Comparison of ENCODE assay signal across 9 cellular contexts in genomic region chr2:43136862-43137261, GRCh38.
DNase-seq lines count a peak whose midpoint lies in the region; ATAC-seq and TF ChIP-seq lines count a peak whose summit lies in the region.
"Had no signal": no experiment of that assay in that cellular context is flagged by ENCODE, and none has a peak within 500 bp of the region (broad histone marks: within the 10 kb centered on the region; RNA-seq: fewer than 3 reads in every experiment).

No MANE protein-coding gene starts in this region.

- H3K4me3 Mint-ChIP-seq in activated CD8-positive, alpha-beta T cell treated with anti-CD3 and anti-CD28 coated beads for 36 hours, result peak overlapping the region; percentile 73
- H3K4me3 Mint-ChIP-seq in endodermal cell (no peak overlapping the region), osteocyte (ENCODE audit: unreplicated experiment) (no peak overlapping the region)

- H3K27ac Mint-ChIP-seq in activated CD8-positive, alpha-beta T cell treated with anti-CD3 and anti-CD28 coated beads for 36 hours, result peak overlapping the region; percentile 95
- no peak overlapping the region for H3K27ac Mint-ChIP-seq in endodermal cell
- H3K27ac Mint-ChIP-seq in osteocyte (ENCODE audit: unreplicated experiment), result no peak overlapping the region

- H3K4me1 Mint-ChIP-seq in activated CD8-positive, alpha-beta T cell treated with anti-CD3 and anti-CD28 coated beads for 36 hours (ENCODE audit: low read depth), result peaks cover 81% of the 10 kb centered on the region
- H3K4me1 Mint-ChIP-seq in endodermal cell, result peaks cover 16% of the 10 kb centered on the region
- H3K4me1 Mint-ChIP-seq in osteocyte (ENCODE audit: unreplicated experiment), result peaks cover 22% of the 10 kb centered on the region

- H3K4me3 ChIP-seq in H7 (ENCODE audit: insufficient read depth, low read depth, low read length) (no peak overlapping the region), endodermal cell (ENCODE audit: low read length) (no peak overlapping the region), tibial artery (no peak overlapping the region)

- H3K27me3 ChIP-seq in H7 (ENCODE audit: control insufficient read depth, insufficient read depth, low read length) (no peaks in the 10 kb centered on the region), endodermal cell (ENCODE audit: control insufficient read depth, insufficient read depth, low read length, poor library complexity, severe bottlenecking) (no peaks in the 10 kb centered on the region), tibial artery (no peaks in the 10 kb centered on the region)

- H3K36me3 ChIP-seq in H7 (replicated peaks; ENCODE audit: control insufficient read depth, insufficient read depth, low read length) (no peaks in the 10 kb centered on the region), endodermal cell (ENCODE audit: control insufficient read depth, insufficient read depth, low read length) (no peaks in the 10 kb centered on the region), tibial artery (no peaks in the 10 kb centered on the region)

- H3K9me3 Mint-ChIP-seq in activated CD8-positive, alpha-beta T cell treated with anti-CD3 and anti-CD28 coated beads for 36 hours, result no peaks in the 10 kb centered on the region
- H3K9me3 Mint-ChIP-seq in endodermal cell (peaks cover 4% of the 10 kb centered on the region), osteocyte (ENCODE audit: unreplicated experiment) (no peaks in the 10 kb centered on the region)

- CTCF ChIA-PET in activated CD8-positive, alpha-beta T cell treated with anti-CD3 and anti-CD28 coated beads for 36 hours (lab: Charles Lee), result interaction anchor here (0.7 to 24.5 kb wide), 5 partner anchors 13 to 87 kb away, joined by 3 to 647 read pairs (median 16); partner anchors contain the start of gene ZFP36L2

- DNase-seq in H7 (peak; percentile 24), endodermal cell (peak; percentile 41), tibial artery (no peak), osteocyte (ENCODE audit: extremely low spot score, unreplicated experiment) (no peak)
- peak; percentile 98 for DNase-seq in activated CD8-positive, alpha-beta T cell treated with anti-CD3 and anti-CD28 coated beads for 36 hours
- DNase-seq in stimulated activated CD8-positive, alpha-beta memory T cell treated with anti-CD3 and anti-CD28 coated beads, Interleukin-12 subunit alpha, Interleukin-12 subunit beta, amount 100 ng/mL, for 1 hour (ENCODE audit: low read depth), result peak; percentile 66
- DNase-seq: IMR-90 had no signal

- H3K36me3 Mint-ChIP-seq in activated CD8-positive, alpha-beta T cell treated with anti-CD3 and anti-CD28 coated beads for 36 hours (ENCODE audit: low read depth), result peaks cover 14% of the 10 kb centered on the region
- H3K36me3 Mint-ChIP-seq in endodermal cell (ENCODE audit: low read depth) (no peaks in the 10 kb centered on the region), osteocyte (ENCODE audit: unreplicated experiment) (no peaks in the 10 kb centered on the region)

- 86 to 91% methylated on average over 10 of the region's 10 CpGs for WGBS in endodermal cell (ENCODE audit: insufficient coverage in 1 of 2, insufficient read length in 1 of 2), 2 experiments

- no peaks in the 10 kb centered on the region for H3K27me3 Mint-ChIP-seq in activated CD8-positive, alpha-beta T cell treated with anti-CD3 and anti-CD28 coated beads for 36 hours
- H3K27me3 Mint-ChIP-seq in endodermal cell (ENCODE audit: insufficient read depth) (no peaks in the 10 kb centered on the region), osteocyte (ENCODE audit: unreplicated experiment) (no peaks in the 10 kb centered on the region)

- intact Hi-C loops in activated CD8-positive, alpha-beta T cell treated with anti-CD3 and anti-CD28 coated beads for 36 hours (cut with micrococcal nuclease), result loop anchor here (1.0 to 5.0 kb wide), 3 partner anchors 35 to 83 kb away; no protein-coding TSS in a partner anchor
- intact Hi-C loops in tibial artery (cut with DNase I; ENCODE audit: low total_unique reads), result no loop called here

- TF ChIP-seq CTCF in activated CD8-positive, alpha-beta T cell treated with anti-CD3 and anti-CD28 coated beads for 36 hours (IDR thresholded peaks at IDR 0.05), result no peak
- TF ChIP-seq CTCF in endodermal cell (conservative IDR thresholded peaks at IDR 0.05) (no peak), tibial artery (IDR thresholded peaks at IDR 0.05) (no peak), osteocyte (IDR thresholded peaks at IDR 0.05) (no peak)

- H3K9ac ChIP-seq in endodermal cell (ENCODE audit: extremely low read depth, low read length, poor library complexity, severe bottlenecking), result no peak overlapping the region

- no peaks in the 10 kb centered on the region for H3K9me3 ChIP-seq in endodermal cell (ENCODE audit: control insufficient read depth, low read length)
- no peaks in the 10 kb centered on the region for H3K9me3 ChIP-seq in tibial artery

- POLR2A ChIA-PET in activated CD8-positive, alpha-beta T cell treated with anti-CD3 and anti-CD28 coated beads for 36 hours (lab: Charles Lee), result interaction anchor here (1.0 to 20.8 kb wide), 9 partner anchors 10 to 87 kb away, joined by 3 to 549 read pairs (median 4); partner anchors contain the start of gene ZFP36L2

- ATAC-seq in activated CD8-positive, alpha-beta T cell treated with anti-CD3 and anti-CD28 coated beads for 36 hours, result peak; percentile 69
- ATAC-seq in GM21526 (IDR thresholded peaks at IDR 0.05; ENCODE audit: low FRiP score, unreplicated experiment) (no peak), HG03025 (IDR thresholded peaks at IDR 0.05; ENCODE audit: low FRiP score, unreplicated experiment) (no peak)

- no peak overlapping the region for H3K27ac ChIP-seq in endodermal cell (ENCODE audit: low read depth, low read length)
- no peak overlapping the region for H3K27ac ChIP-seq in tibial artery

- H3K4me1 ChIP-seq in endodermal cell (ENCODE audit: control insufficient read depth, insufficient read depth, low read length) (no peaks in the 10 kb centered on the region), tibial artery (peaks cover 0 to 15% (median 2%) of the 10 kb centered on the region in 4 donors)

Comparison
In these comparisons a context has a peak if more than half of its experiments do, and no peak if none do; other contexts are left out.
1. DNase-seq: peak in H7 (single experiment), activated CD8-positive, alpha-beta T cell treated with anti-CD3 and anti-CD28 coated beads for 36 hours (single experiment), endodermal cell (single experiment) and stimulated activated CD8-positive, alpha-beta memory T cell treated with anti-CD3 and anti-CD28 coated beads, Interleukin-12 subunit alpha, Interleukin-12 subunit beta, amount 100 ng/mL, for 1 hour (single experiment); none in tibial artery (0 of 2) and osteocyte (single experiment).